21 cellular contexts compared by ENCODE assay signal in genomic region chr2:18078206-18078605, GRCh38.
"Had no signal": no experiment of that assay in that cellular context is flagged by ENCODE, and none has a peak within 500 bp of the region (broad histone marks: within the 10 kb centered on the region; RNA-seq: fewer than 3 reads in every experiment).

No MANE protein-coding gene starts in this region.

- H3K4me1 ChIP-seq: adrenal gland, lower lobe of right lung, right lobe of liver, testis, vagina had no signal

- ATAC-seq: activated CD4-positive, alpha-beta T cell treated with anti-CD3 and anti-CD28 coated beads for 36 hours; activated T-cell treated with anti-CD3 and anti-CD28 coated beads, Interleukin-2, amount 50 U/mL, for 4 hours; lower lobe of right lung; naive thymus-derived CD4-positive, alpha-beta T cell; right lobe of liver had no signal

- H3K36me3 ChIP-seq: adrenal gland, cardiac muscle cell, lower lobe of right lung, right lobe of liver, vagina had no signal

- H3K4me3 ChIP-seq: adrenal gland, cardiac muscle cell, lower lobe of right lung, right lobe of liver, testis, vagina had no signal

- H3K27me3 ChIP-seq: adrenal gland, cardiac muscle cell, right lobe of liver, testis, vagina had no signal

- H3K27ac ChIP-seq: adrenal gland, cardiac muscle cell, foreskin keratinocyte, lower lobe of right lung, right lobe of liver, testis, vagina had no signal

- DNase-seq: activated B cell treated with CpG ODN at 0.5 μM for 24 hours; activated CD4-positive, alpha-beta T cell treated with anti-CD3 and anti-CD28 coated beads for 36 hours; activated CD4-positive, alpha-beta T cell treated with anti-CD3 and anti-CD28 coated beads, Interleukin-2, amount 50 U/mL, for 48 hours; activated CD8-positive, alpha-beta memory T cell treated with anti-CD3 and anti-CD28 coated beads, Interleukin-2, amount 50 U/mL, for 48 hours; activated naive CD4-positive, alpha-beta T cell; activated T-cell treated with anti-CD3 and anti-CD28 coated beads, Interleukin-2, amount 50 U/mL, for 4 hours; adrenal gland; dermis blood vessel endothelial cell; effector CD8-positive, alpha-beta T cell; kidney; lower lobe of right lung; naive thymus-derived CD4-positive, alpha-beta T cell; occipital lobe; right lobe of liver; stimulated activated CD4-positive, alpha-beta T cell treated with anti-CD3 and anti-CD28 coated beads, Interleukin-2, amount 100 ng/mL, for 48 hours; stimulated activated CD8-positive, alpha-beta memory T cell treated with anti-CD3 and anti-CD28 coated beads, Interleukin-4, amount 100 ng/mL, for 48 hours; stimulated activated naive B cell treated with anti-CD40 and anti-IgM and Interleukin-4, amounts not matched to agents 10 μg/mL and 1 μg/mL and 100 μg/mL, for 72 hours; testis had no signal

- H3K9me3 ChIP-seq: adrenal gland, lower lobe of right lung, right lobe of liver, testis, vagina had no signal
